ENCODE assay signal across 3 cellular contexts in genomic region chr1:2687174-2687591, GRCh38. TPM values are rescaled to one million over a fixed set of nuclear protein-coding genes. Genes with fewer than 3 reads are reported as not detected.
"Had no signal": no experiment of that assay in that cellular context is flagged by ENCODE, and none has a peak within 500 bp of the region (broad histone marks: within the 10 kb centered on the region; RNA-seq: fewer than 3 reads in every experiment).

No MANE protein-coding gene starts in this region.

RNA-seq across cellular contexts. Expression of gene MMEL1, which starts 54.4 kb away (rescaled TPM):
- total RNA-seq: epithelial cell of proximal tubule, foreskin keratinocyte, kidney epithelial cell had no signal
